Comparison of ENCODE assay signal across 9 cellular contexts in the genomic region with DNA sequence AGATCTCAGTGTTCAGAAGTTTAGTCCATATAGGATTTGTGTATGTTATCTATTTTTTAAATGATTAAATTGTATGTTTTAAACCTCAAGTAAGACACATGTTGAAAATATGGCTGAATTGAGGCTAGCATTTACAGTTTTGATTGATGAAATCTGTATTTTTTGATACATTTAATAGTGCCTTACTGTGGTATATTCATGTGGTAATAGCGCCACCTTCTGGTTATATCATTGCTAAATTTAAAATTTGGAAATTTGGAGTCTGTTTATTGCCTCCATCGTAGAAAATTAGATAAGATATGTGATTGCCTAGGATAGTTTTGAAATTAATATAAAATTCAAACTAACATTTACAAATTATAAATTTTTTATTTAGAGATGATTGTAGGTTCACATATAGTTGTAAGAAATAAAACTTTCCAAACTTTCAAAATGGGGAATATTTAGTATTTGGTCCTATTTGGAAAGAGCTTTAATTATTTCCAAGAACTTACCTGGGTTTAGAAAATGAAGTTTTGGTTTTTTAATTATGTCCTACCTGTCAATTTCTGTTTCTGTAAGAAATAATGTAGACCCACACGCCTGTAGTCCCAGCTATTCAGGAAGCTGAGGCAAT. TPM values are rescaled to one million over a fixed set of nuclear protein-coding genes. Genes with fewer than 3 reads are reported as not detected.
DNase-seq lines count a peak whose midpoint lies in the region; ATAC-seq lines count a peak whose summit lies in the region.
"Had no signal": no experiment of that assay in that cellular context is flagged by ENCODE, and none has a peak within 500 bp of the region (broad histone marks: within the 10 kb centered on the region; RNA-seq: fewer than 3 reads in every experiment).

No MANE protein-coding gene starts in this region.

- intact Hi-C loops in aorta (cut with DNase I), result loop anchor here in 1 of 2 donors (5.0 kb wide), 1 partner anchor 132 kb away; no protein-coding TSS in a partner anchor

- peaks cover 0 to 3% of the 10 kb centered on the region in 2 donors for H3K36me3 ChIP-seq in aorta (ENCODE audit: control insufficient read depth in 1 of 2, insufficient read depth in 2 of 2, low read length in 1 of 2)

- WGBS in aorta, 2 donors, result 29 to 30% methylated on average over 3 of the region's 3 CpGs

- in situ Hi-C loops in T47D (cut with HindIII; ENCODE audit: low pct_unique_long_range_greater_than_20kb, low sequenced_read_pairs), result no loop called here

- H3K9me3 ChIP-seq in aorta (ENCODE audit: control insufficient read depth, low read length), result no peaks in the 10 kb centered on the region

- H3K27me3 ChIP-seq in aorta (ENCODE audit: control insufficient read depth in 1 of 2, insufficient read depth in 2 of 2, low read length in 1 of 2), result no peaks in the 10 kb centered on the region

- DNase-seq in NCI-H2029 (lab: John Stamatoyannopoulos, UW) (peak; percentile 23), NCI-H2029 treated with DMSO at 0.1 percent for 48 hours (lab: John Stamatoyannopoulos, UW) (no peak), NCI-H2171 treated with DMSO at 0.1 percent for 48 hours (lab: John Stamatoyannopoulos, UW) (peak; percentile 45), T47D (ENCODE audit: low read depth in 1 of 2, low spot score in 1 of 2) (peak; percentile 5 to 43), left kidney (ENCODE audit: low read depth, low spot score) (peak; percentile 57), GF-D8 (lab: John Stamatoyannopoulos, UW) (no peak), aorta (no peak)

- no peak overlapping the region for H3K27ac ChIP-seq in aorta (ENCODE audit: low read depth in 1 of 2, low read length in 2 of 2)

- H3K4me1 ChIP-seq in aorta (ENCODE audit: control insufficient read depth in 1 of 2, insufficient read depth in 2 of 2, low read length in 2 of 2), result no peaks in the 10 kb centered on the region

- H3K4me3 ChIP-seq in aorta (ENCODE audit: low read length in 2 of 2), result no peak overlapping the region

- no peak for ATAC-seq in GM21526 (IDR thresholded peaks at IDR 0.05; ENCODE audit: low FRiP score, unreplicated experiment)
- ATAC-seq in aorta (ENCODE audit: low FRiP score), result no peak

RNA-seq across cellular contexts. Expression of a gene that starts 19.1 kb away (rescaled TPM):
- not detected for total RNA-seq in aorta
- not detected for polyA plus RNA-seq in aorta
- total RNA-seq: CD8-positive, alpha-beta memory T cell had no signal
- polyA plus RNA-seq: CD8-positive, alpha-beta memory T cell had no signal

RNA-seq across cellular contexts. Expression of a gene that starts 26.0 kb away (rescaled TPM):
- 100 to 1,000 TPM; 261 to 386 TPM for total RNA-seq in aorta
- polyA plus RNA-seq in aorta, result 100 to 1,000 TPM; 324 to 465 TPM

Comparison
In these comparisons a context has a peak if more than half of its experiments do, and no peak if none do; other contexts are left out.
1. DNase-seq: peak in NCI-H2029 (single experiment), NCI-H2171 treated with DMSO at 0.1 percent for 48 hours (single experiment), T47D (2 of 2) and left kidney (single experiment); none in NCI-H2029 treated with DMSO at 0.1 percent for 48 hours (single experiment), GF-D8 (single experiment) and aorta (0 of 2).